8 cellular contexts compared by ENCODE assay signal in the genomic region with DNA sequence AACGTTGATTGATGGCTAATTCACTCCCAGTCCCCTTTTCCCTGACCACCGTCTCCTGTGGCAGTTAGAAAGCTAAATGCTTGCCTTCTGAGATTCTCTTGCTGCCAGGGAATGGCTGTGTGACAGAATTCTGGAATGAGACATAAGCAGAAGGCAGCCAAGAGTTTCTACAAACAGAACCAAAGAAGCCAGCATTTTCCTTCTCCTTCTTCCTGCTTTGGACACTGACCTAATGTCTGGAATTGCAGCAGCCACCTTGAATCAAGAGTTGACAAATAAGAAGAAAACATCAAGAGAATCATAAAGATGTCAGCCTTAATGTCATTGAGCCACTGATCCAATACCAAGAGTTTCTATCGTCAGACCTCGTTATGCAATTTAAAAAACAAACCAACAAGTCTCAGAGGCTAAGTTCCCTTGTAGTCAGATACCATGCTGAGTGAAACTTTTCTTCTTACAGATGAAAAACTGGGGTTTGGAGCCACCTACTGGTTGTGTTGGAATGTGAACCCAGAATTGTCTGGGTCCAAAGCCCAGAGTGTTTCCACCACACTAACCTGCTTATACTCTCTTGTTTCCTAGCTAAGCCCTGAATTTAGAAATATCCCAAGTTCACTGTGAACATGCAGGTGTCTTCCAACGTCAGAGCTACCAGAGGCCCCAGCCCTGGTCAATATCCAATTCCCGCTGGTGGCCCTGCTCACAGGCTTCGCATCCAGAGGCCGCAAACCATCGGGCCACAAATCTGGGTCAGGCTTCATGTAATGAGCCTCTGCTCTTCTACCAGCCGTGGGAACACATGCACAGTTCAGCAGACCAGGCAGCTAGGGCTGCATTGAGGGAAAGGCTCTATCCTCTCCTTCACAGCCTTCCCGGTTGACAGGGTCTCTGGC. TPM values are rescaled to one million over a fixed set of nuclear protein-coding genes. Genes with fewer than 3 reads are reported as not detected.
DNase-seq lines count a peak whose midpoint lies in the region; ATAC-seq, FAIRE-seq and TF ChIP-seq lines count a peak whose summit lies in the region.

No MANE protein-coding gene starts in this region.

- no peaks in the 10 kb centered on the region for H3K9me3 Mint-ChIP-seq in activated T-helper 1 cell treated with anti-CD3 and anti-CD28 coated beads, Interleukin-12 subunit alpha, Interleukin-12 subunit beta, Interleukin-2, Interleukin-4 antibody, amounts not matched to agents 30 ng/mL and 10 ng/mL and 1 ng/mL, durations not matched to agents 14 hours and 24 hours and 36 hours

- peak; percentile 94 to 96 for DNase-seq in AML-193 (lab: John Stamatoyannopoulos, UW)
- peak; percentile 25 for DNase-seq in GM19239 (ENCODE audit: insufficient read length, low spot score)
- peak; percentile 37 for DNase-seq in RCC 7860 (ENCODE audit: low spot score)
- DNase-seq in activated T-helper 1 cell treated with anti-CD3 and anti-CD28 coated beads, Interleukin-12 subunit alpha, Interleukin-12 subunit beta, Interleukin-2, Interleukin-4 antibody, amounts not matched to agents 30 ng/mL and 10 ng/mL and 1 ng/mL, durations not matched to agents 14 hours and 24 hours and 36 hours (ENCODE audit: low spot score), result peak; percentile 40
- peak; percentile 55 to 86 for DNase-seq in foreskin fibroblast
- peak in 1 of 2 donors; percentile 47 for DNase-seq in upper lobe of left lung

- intact Hi-C loops in activated T-helper 1 cell treated with anti-CD3 and anti-CD28 coated beads, Interleukin-12 subunit alpha, Interleukin-12 subunit beta, Interleukin-2, Interleukin-4 antibody, amounts not matched to agents 30 ng/mL and 10 ng/mL and 1 ng/mL, durations not matched to agents 14 hours and 24 hours and 36 hours (cut with micrococcal nuclease), result loop anchor here (1.0 to 5.0 kb wide), 6 partner anchors 202 to 672 kb away; no protein-coding TSS in a partner anchor

- no peaks in the 10 kb centered on the region for H3K27me3 Mint-ChIP-seq in activated T-helper 1 cell treated with anti-CD3 and anti-CD28 coated beads, Interleukin-12 subunit alpha, Interleukin-12 subunit beta, Interleukin-2, Interleukin-4 antibody, amounts not matched to agents 30 ng/mL and 10 ng/mL and 1 ng/mL, durations not matched to agents 14 hours and 24 hours and 36 hours (ENCODE audit: insufficient read depth)

- H3K27me3 ChIP-seq in neuron (ENCODE audit: insufficient read depth, low read length) (peaks cover 3% of the 10 kb centered on the region), upper lobe of left lung (no peaks in the 10 kb centered on the region)

- H3K36me3 Mint-ChIP-seq in activated T-helper 1 cell treated with anti-CD3 and anti-CD28 coated beads, Interleukin-12 subunit alpha, Interleukin-12 subunit beta, Interleukin-2, Interleukin-4 antibody, amounts not matched to agents 30 ng/mL and 10 ng/mL and 1 ng/mL, durations not matched to agents 14 hours and 24 hours and 36 hours (ENCODE audit: low read depth), result no peaks in the 10 kb centered on the region

- H3K9me3 ChIP-seq in neuron (ENCODE audit: low read length) (no peaks in the 10 kb centered on the region), upper lobe of left lung (no peaks in the 10 kb centered on the region)

- no peak overlapping the region for H3K4me3 ChIP-seq in foreskin fibroblast (ENCODE audit: low read depth in 1 of 2, low read length in 2 of 2)
- H3K4me3 ChIP-seq in neuron (ENCODE audit: low read length), result no peak overlapping the region
- no peak overlapping the region for H3K4me3 ChIP-seq in upper lobe of left lung

- TF ChIP-seq EP300 in Ishikawa (IDR thresholded peaks at IDR 0.05; ENCODE audit: borderline replicate concordance) (no peak), upper lobe of left lung (IDR thresholded peaks at IDR 0.05) (no peak)

- H3K4me3 Mint-ChIP-seq in activated T-helper 1 cell treated with anti-CD3 and anti-CD28 coated beads, Interleukin-12 subunit alpha, Interleukin-12 subunit beta, Interleukin-2, Interleukin-4 antibody, amounts not matched to agents 30 ng/mL and 10 ng/mL and 1 ng/mL, durations not matched to agents 14 hours and 24 hours and 36 hours, result no peak overlapping the region

- H3K4me1 Mint-ChIP-seq in activated T-helper 1 cell treated with anti-CD3 and anti-CD28 coated beads, Interleukin-12 subunit alpha, Interleukin-12 subunit beta, Interleukin-2, Interleukin-4 antibody, amounts not matched to agents 30 ng/mL and 10 ng/mL and 1 ng/mL, durations not matched to agents 14 hours and 24 hours and 36 hours (ENCODE audit: low read depth), result peaks cover 11% of the 10 kb centered on the region

- TF ChIP-seq RAD21 in Ishikawa (IDR thresholded peaks at IDR 0.05; ENCODE audit: low read depth), result peak; percentile 90

- H3K4me1 ChIP-seq in neuron (ENCODE audit: insufficient read depth, low read length) (peaks cover 11% of the 10 kb centered on the region), upper lobe of left lung (peaks cover 0 to 11% (median 1%) of the 10 kb centered on the region in 4 donors)

- H3K36me3 ChIP-seq in neuron (ENCODE audit: insufficient read depth, low read length) (no peaks in the 10 kb centered on the region), upper lobe of left lung (no peaks in the 10 kb centered on the region)

- ATAC-seq in upper lobe of left lung (ENCODE audit: low FRiP score in 2 of 2), result peak; percentile 82 to 86

- TF ChIP-seq CTCF in foreskin fibroblast (IDR thresholded peaks at IDR 0.05; ENCODE audit: low read depth, low read length), result peak; percentile 65
- TF ChIP-seq CTCF in upper lobe of left lung (IDR thresholded peaks at IDR 0.05), result peak; percentile 55 to 83 (median 77)

- 53 to 61% methylated on average over 9 to 11 of the region's 11 CpGs for WGBS in upper lobe of left lung, 2 donors

- H3K27ac Mint-ChIP-seq in activated T-helper 1 cell treated with anti-CD3 and anti-CD28 coated beads, Interleukin-12 subunit alpha, Interleukin-12 subunit beta, Interleukin-2, Interleukin-4 antibody, amounts not matched to agents 30 ng/mL and 10 ng/mL and 1 ng/mL, durations not matched to agents 14 hours and 24 hours and 36 hours, result no peak overlapping the region

- peak; percentile 94 for FAIRE-seq in GM19239 (lab: Jason Lieb, UNC)
- peak; percentile 69 for FAIRE-seq in RCC 7860 (lab: Jason Lieb, UNC)

- no peak for TF ChIP-seq POLR2A in upper lobe of left lung (IDR thresholded peaks at IDR 0.05)

- peak overlapping the region; percentile 17 for H2AFZ ChIP-seq in neuron (ENCODE audit: low read depth, low read length)

- no peak overlapping the region for H3K27ac ChIP-seq in upper lobe of left lung

TF ChIP-seq in Ishikawa, 13 proteins besides CTCF, POLR2A, EP300 and RAD21:
- TF ChIP-seq FOXM1 (IDR thresholded peaks at IDR 0.05; ENCODE audit: borderline replicate concordance, low read depth), result no peak
- peak; percentile 29; the same call in 1 of the 2 replicates for TF ChIP-seq TEAD4 (IDR thresholded peaks at IDR 0.05)
- no peak for TF ChIP-seq USF1 (IDR thresholded peaks at IDR 0.05)

RNA-seq across cellular contexts. Expression of gene MCF2L2, which starts 42.5 kb away (rescaled TPM):
- total RNA-seq in activated T-helper 1 cell treated with anti-CD3 and anti-CD28 coated beads, Interleukin-12 subunit alpha, Interleukin-12 subunit beta, Interleukin-2, Interleukin-4 antibody, amounts not matched to agents 30 ng/mL and 10 ng/mL and 1 ng/mL, durations not matched to agents 14 hours and 24 hours and 36 hours, result 4.1 and 6.1 TPM in 2 replicates
- 1 to 10 TPM in 4 of 6 donors, under 1 TPM in 2; 0.22 to 2.0 (median 1.2) TPM for total RNA-seq in upper lobe of left lung
